In genomic region chr11:32893947-32894827, GRCh38 we compare ENCODE assay signal across 1 cellular context.
A peak's percentile ranks its signal among the peaks of the same experiment; 100 is the strongest.
TF ChIP-seq lines count a peak whose summit lies in the region.

No MANE protein-coding gene starts in this region.

TF ChIP-seq in H1, 55 proteins besides CTCF, POLR2A, EP300 and RAD21 (continued from another document):
- no peak for TF ChIP-seq GABPA (IDR thresholded peaks at IDR 0.05; ENCODE audit: borderline replicate concordance, insufficient read depth, low read length)
- TF ChIP-seq HDAC2 (IDR thresholded peaks at IDR 0.05; ENCODE audit: borderline replicate concordance in 1 of 2, low read depth in 2 of 2, low read length in 2 of 2), result 0 out of 4 replicates have a peak, but pooled peaks of 1 of the 2 experiments have one; percentile 7
- peak; percentile 81 for TF ChIP-seq POLR2AphosphoS5 (IDR thresholded peaks at IDR 0.05; ENCODE audit: low read depth, low read length)
- no peak for TF ChIP-seq TCF12 (IDR thresholded peaks at IDR 0.05; ENCODE audit: low read depth, low read length)
- no peak for TF ChIP-seq ZNF274 (IDR thresholded peaks at IDR 0.05; ENCODE audit: borderline replicate concordance, extremely low read depth, low read length)
- TF ChIP-seq MAX (IDR thresholded peaks at IDR 0.05), result 0 out of 2 replicates have a peak, but pooled peaks have one; percentile 1
- TF ChIP-seq TAF7 (optimal IDR thresholded peaks at IDR 0.05; ENCODE audit: borderline replicate concordance, low read depth, low read length), result peak; percentile 63
- no peak for TF ChIP-seq JUN (IDR thresholded peaks at IDR 0.05; ENCODE audit: low read depth, low read length)
- TF ChIP-seq, protein P1, sequence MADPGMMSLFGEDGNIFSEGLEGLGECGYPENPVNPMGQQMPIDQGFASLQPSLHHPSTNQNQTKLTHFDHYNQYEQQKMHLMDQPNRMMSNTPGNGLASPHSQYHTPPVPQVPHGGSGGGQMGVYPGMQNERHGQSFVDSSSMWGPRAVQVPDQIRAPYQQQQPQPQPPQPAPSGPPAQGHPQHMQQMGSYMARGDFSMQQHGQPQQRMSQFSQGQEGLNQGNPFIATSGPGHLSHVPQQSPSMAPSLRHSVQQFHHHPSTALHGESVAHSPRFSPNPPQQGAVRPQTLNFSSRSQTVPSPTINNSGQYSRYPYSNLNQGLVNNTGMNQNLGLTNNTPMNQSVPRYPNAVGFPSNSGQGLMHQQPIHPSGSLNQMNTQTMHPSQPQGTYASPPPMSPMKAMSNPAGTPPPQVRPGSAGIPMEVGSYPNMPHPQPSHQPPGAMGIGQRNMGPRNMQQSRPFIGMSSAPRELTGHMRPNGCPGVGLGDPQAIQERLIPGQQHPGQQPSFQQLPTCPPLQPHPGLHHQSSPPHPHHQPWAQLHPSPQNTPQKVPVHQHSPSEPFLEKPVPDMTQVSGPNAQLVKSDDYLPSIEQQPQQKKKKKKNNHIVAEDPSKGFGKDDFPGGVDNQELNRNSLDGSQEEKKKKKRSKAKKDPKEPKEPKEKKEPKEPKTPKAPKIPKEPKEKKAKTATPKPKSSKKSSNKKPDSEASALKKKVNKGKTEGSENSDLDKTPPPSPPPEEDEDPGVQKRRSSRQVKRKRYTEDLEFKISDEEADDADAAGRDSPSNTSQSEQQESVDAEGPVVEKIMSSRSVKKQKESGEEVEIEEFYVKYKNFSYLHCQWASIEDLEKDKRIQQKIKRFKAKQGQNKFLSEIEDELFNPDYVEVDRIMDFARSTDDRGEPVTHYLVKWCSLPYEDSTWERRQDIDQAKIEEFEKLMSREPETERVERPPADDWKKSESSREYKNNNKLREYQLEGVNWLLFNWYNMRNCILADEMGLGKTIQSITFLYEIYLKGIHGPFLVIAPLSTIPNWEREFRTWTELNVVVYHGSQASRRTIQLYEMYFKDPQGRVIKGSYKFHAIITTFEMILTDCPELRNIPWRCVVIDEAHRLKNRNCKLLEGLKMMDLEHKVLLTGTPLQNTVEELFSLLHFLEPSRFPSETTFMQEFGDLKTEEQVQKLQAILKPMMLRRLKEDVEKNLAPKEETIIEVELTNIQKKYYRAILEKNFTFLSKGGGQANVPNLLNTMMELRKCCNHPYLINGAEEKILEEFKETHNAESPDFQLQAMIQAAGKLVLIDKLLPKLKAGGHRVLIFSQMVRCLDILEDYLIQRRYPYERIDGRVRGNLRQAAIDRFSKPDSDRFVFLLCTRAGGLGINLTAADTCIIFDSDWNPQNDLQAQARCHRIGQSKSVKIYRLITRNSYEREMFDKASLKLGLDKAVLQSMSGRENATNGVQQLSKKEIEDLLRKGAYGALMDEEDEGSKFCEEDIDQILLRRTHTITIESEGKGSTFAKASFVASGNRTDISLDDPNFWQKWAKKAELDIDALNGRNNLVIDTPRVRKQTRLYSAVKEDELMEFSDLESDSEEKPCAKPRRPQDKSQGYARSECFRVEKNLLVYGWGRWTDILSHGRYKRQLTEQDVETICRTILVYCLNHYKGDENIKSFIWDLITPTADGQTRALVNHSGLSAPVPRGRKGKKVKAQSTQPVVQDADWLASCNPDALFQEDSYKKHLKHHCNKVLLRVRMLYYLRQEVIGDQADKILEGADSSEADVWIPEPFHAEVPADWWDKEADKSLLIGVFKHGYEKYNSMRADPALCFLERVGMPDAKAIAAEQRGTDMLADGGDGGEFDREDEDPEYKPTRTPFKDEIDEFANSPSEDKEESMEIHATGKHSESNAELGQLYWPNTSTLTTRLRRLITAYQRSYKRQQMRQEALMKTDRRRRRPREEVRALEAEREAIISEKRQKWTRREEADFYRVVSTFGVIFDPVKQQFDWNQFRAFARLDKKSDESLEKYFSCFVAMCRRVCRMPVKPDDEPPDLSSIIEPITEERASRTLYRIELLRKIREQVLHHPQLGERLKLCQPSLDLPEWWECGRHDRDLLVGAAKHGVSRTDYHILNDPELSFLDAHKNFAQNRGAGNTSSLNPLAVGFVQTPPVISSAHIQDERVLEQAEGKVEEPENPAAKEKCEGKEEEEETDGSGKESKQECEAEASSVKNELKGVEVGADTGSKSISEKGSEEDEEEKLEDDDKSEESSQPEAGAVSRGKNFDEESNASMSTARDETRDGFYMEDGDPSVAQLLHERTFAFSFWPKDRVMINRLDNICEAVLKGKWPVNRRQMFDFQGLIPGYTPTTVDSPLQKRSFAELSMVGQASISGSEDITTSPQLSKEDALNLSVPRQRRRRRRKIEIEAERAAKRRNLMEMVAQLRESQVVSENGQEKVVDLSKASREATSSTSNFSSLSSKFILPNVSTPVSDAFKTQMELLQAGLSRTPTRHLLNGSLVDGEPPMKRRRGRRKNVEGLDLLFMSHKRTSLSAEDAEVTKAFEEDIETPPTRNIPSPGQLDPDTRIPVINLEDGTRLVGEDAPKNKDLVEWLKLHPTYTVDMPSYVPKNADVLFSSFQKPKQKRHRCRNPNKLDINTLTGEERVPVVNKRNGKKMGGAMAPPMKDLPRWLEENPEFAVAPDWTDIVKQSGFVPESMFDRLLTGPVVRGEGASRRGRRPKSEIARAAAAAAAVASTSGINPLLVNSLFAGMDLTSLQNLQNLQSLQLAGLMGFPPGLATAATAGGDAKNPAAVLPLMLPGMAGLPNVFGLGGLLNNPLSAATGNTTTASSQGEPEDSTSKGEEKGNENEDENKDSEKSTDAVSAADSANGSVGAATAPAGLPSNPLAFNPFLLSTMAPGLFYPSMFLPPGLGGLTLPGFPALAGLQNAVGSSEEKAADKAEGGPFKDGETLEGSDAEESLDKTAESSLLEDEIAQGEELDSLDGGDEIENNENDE (IDR thresholded peaks at IDR 0.05; ENCODE audit: insufficient replicate concordance, low read length), result no peak
- TF ChIP-seq PHF8 (conservative IDR thresholded peaks at IDR 0.05; ENCODE audit: low read depth, low read length), result 0 out of 2 replicates have a peak, but pooled peaks have one; percentile 17
- TF ChIP-seq TBP (IDR thresholded peaks at IDR 0.05; ENCODE audit: low read depth, low read length), result peak; percentile 66
